8 cellular contexts compared by ENCODE assay signal in genomic region chr10:100373298-100374136, GRCh38. TPM values are rescaled to one million over a fixed set of nuclear protein-coding genes. Genes with fewer than 3 reads are reported as not detected.
A peak's percentile ranks its signal among the peaks of the same experiment; 100 is the strongest.
DNase-seq lines count a peak whose midpoint lies in the region; ATAC-seq, FAIRE-seq and TF ChIP-seq lines count a peak whose summit lies in the region.

No MANE protein-coding gene starts in this region.

- H3K4me2 ChIP-seq in endothelial cell of umbilical vein (ENCODE audit: insufficient read depth, low read length): peak overlapping the region; percentile 92

- CTCF ChIA-PET in endothelial cell of umbilical vein (lab: Charles Lee): interaction anchor here (0.7 to 3.4 kb wide), 12 partner anchors 9 to 162 kb away, joined by 3 to 20 read pairs (median 8); partner anchors contain the start of genes HIF1AN and SCD

- peak overlapping the region; percentile 98 for H3K9ac ChIP-seq in endothelial cell of umbilical vein (replicated peaks; ENCODE audit: extremely low read depth, insufficient read depth, low read length)

- no peaks in the 10 kb centered on the region for H3K27me3 ChIP-seq in endothelial cell of umbilical vein (ENCODE audit: control insufficient read depth in 2 of 2, insufficient read depth in 2 of 2, low read length in 2 of 2)

- intact Hi-C loops in endothelial cell of umbilical vein (cut with micrococcal nuclease): loop anchor here (1.0 to 5.0 kb wide), 6 partner anchors 8 to 539 kb away; partner anchors contain the start of genes ERLIN1, SCD and SLF2

- no peaks in the 10 kb centered on the region for H3K9me1 ChIP-seq in endothelial cell of umbilical vein (replicated peaks; ENCODE audit: control insufficient read depth, extremely low read depth, insufficient read depth, low read length)

- peaks cover 7% of the 10 kb centered on the region for H3K79me2 ChIP-seq in endothelial cell of umbilical vein (ENCODE audit: control insufficient read depth, insufficient read depth, low read length)

- H3K4me1 ChIP-seq in endothelial cell of umbilical vein (ENCODE audit: control insufficient read depth, extremely low read depth, insufficient read depth, low read length) (peaks cover 48% of the 10 kb centered on the region), mesodermal cell (ENCODE audit: control insufficient read depth, insufficient read depth, low read length, poor library complexity, severe bottlenecking) (peaks cover 35% of the 10 kb centered on the region)

- WGBS in mesodermal cell (ENCODE audit: insufficient coverage in 2 of 2), 2 experiments: 0% methylated on average over 37 to 41 of the region's 44 CpGs

- peak; percentile 96 for FAIRE-seq in endothelial cell of umbilical vein (lab: Jason Lieb, UNC)

- H3K27ac ChIP-seq in endothelial cell of umbilical vein (ENCODE audit: insufficient read depth, low read depth, low read length): peak overlapping the region; percentile 98
- peak overlapping the region; percentile 100 for H3K27ac ChIP-seq in mesodermal cell (ENCODE audit: low read depth, low read length, severe bottlenecking)

- H3K9me3 ChIP-seq in endothelial cell of umbilical vein (replicated peaks; ENCODE audit: control insufficient read depth, insufficient read depth, low read length) (no peaks in the 10 kb centered on the region), mesodermal cell (ENCODE audit: control insufficient read depth, low read length) (no peaks in the 10 kb centered on the region)

- H2AFZ ChIP-seq in endothelial cell of umbilical vein (ENCODE audit: low read depth, low read length): peak overlapping the region; percentile 64

- TF ChIP-seq POLR2A in endothelial cell of umbilical vein (IDR thresholded peaks at IDR 0.05; ENCODE audit: low read depth, low read length): peak; percentile 80

- TSS peak; percentile 96 for BruUV-seq in endothelial cell of umbilical vein (replicated peaks; lab: Mats Ljungman, UMichigan)

- TF ChIP-seq CTCF in endothelial cell of umbilical vein (IDR thresholded peaks at IDR 0.05; ENCODE audit: extremely low read depth in 1 of 2, insufficient read depth in 1 of 2, low read depth in 1 of 2, low read length in 2 of 2): no peak

- dilution Hi-C loops in endothelial cell of umbilical vein (cut with MboI; ENCODE audit: extremely low pct_ligation_motif_present, low sequenced_read_pairs): no loop called here

- no peaks in the 10 kb centered on the region for H3K36me3 ChIP-seq in endothelial cell of umbilical vein (ENCODE audit: control insufficient read depth in 2 of 2, extremely low read depth in 1 of 2, insufficient read depth in 2 of 2, low read length in 2 of 2)
- peaks cover 4% of the 10 kb centered on the region for H3K36me3 ChIP-seq in mesodermal cell (ENCODE audit: control insufficient read depth, insufficient read depth, low read length)

- H4K20me1 ChIP-seq in endothelial cell of umbilical vein (replicated peaks; ENCODE audit: control insufficient read depth, extremely low read depth, insufficient read depth, low read length): no peaks in the 10 kb centered on the region

- peak; percentile 92 for ATAC-seq in GM21423 (IDR thresholded peaks at IDR 0.05; ENCODE audit: unreplicated experiment)

- peak; percentile 86 for DNase-seq in D341Med (ENCODE audit: low spot score)
- DNase-seq in HUDEP-2 (lab: John Stamatoyannopoulos, UW; ENCODE audit: unreplicated experiment in 76 of 76): peak; percentile 69 to 98 (median 94)
- peak; percentile 93 for DNase-seq in NOMO-1 treated with dmso at 0.1 percent for 144 hours (lab: John Stamatoyannopoulos, UW; ENCODE audit: unreplicated experiment)
- DNase-seq in activated CD8-positive, alpha-beta memory T cell treated with anti-CD3 and anti-CD28 coated beads, Interleukin-2, amount 50 U/mL, for 24 hours (ENCODE audit: extremely low read depth): peak; percentile 81
- peak; percentile 99 for DNase-seq in endothelial cell of umbilical vein (ENCODE audit: low read depth, low spot score)
- peak; percentile 69 for DNase-seq in stimulated activated CD8-positive, alpha-beta memory T cell treated with anti-CD3 and anti-CD28 coated beads, Interleukin-15, amount 100 ng/mL, for 24 hours (ENCODE audit: low read depth)

- H3K4me3 ChIP-seq in endothelial cell of umbilical vein (replicated peaks in 1 of 3; ENCODE audit: insufficient read depth in 1 of 3, low read depth in 1 of 3, low read length in 3 of 3) (peak overlapping the region; percentile 11 to 83 (median 45)), mesodermal cell (ENCODE audit: extremely low read depth, insufficient read depth, low read length, poor library complexity, severe bottlenecking) (peak overlapping the region; percentile 64)

- POLR2A ChIA-PET in endothelial cell of umbilical vein (lab: Charles Lee): interaction anchor here (0.6 to 1.8 kb wide), 7 partner anchors 25 to 992 kb away, joined by 3 to 20 read pairs (median 5); partner anchors contain the start of gene SCD

TF ChIP-seq in endothelial cell of umbilical vein, 7 proteins besides CTCF, POLR2A, EP300 and RAD21:
- TF ChIP-seq MYC (IDR thresholded peaks at IDR 0.05; ENCODE audit: low read depth, low read length) (no peak), JUN (IDR thresholded peaks at IDR 0.05; ENCODE audit: borderline replicate concordance, insufficient read depth, insufficient read length, low read depth) (peak; percentile 39), EZH2 (IDR thresholded peaks at IDR 0.05; ENCODE audit: borderline replicate concordance, low read depth, low read length, severe bottlenecking) (no peak), POLR2AphosphoS5 (IDR thresholded peaks at IDR 0.05; ENCODE audit: insufficient read depth, low read depth, low read length) (peak; percentile 83), FOS (IDR thresholded peaks at IDR 0.05; ENCODE audit: borderline replicate concordance, insufficient read depth, low read length) (peak; percentile 56), GATA2 (IDR thresholded peaks at IDR 0.05; ENCODE audit: insufficient read depth, insufficient read length, low read depth, low read length) (no peak)
- TF ChIP-seq, protein P1, sequence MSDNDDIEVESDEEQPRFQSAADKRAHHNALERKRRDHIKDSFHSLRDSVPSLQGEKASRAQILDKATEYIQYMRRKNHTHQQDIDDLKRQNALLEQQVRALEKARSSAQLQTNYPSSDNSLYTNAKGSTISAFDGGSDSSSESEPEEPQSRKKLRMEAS (IDR thresholded peaks at IDR 0.05; ENCODE audit: insufficient read depth, insufficient read length): peak; percentile 62

RNA-seq across cellular contexts. Expression of gene SCD, which starts 26.5 kb away (rescaled TPM):
- total RNA-seq in endothelial cell of umbilical vein: 396 and 426 TPM in 2 replicates
- 258 and 266 TPM in 2 replicates for polyA plus RNA-seq in endothelial cell of umbilical vein
- polyA plus RNA-seq in endothelial cell of umbilical vein (2011; cell fraction: cytosol; rRNA removed): 194 and 203 TPM in 2 replicates
- 88.9 and 111 TPM in 2 replicates for polyA plus RNA-seq in endothelial cell of umbilical vein (2011; cell fraction: nucleus; rRNA removed)
- polyA plus RNA-seq in endothelial cell of umbilical vein (2012): 165 and 255 TPM in 2 replicates
- polyA minus RNA-seq in endothelial cell of umbilical vein: 553 and 557 TPM in 2 replicates
- polyA minus RNA-seq in endothelial cell of umbilical vein (2011; cell fraction: cytosol; rRNA and poly(A)+ RNA removed): 299 TPM
- polyA minus RNA-seq in endothelial cell of umbilical vein (2011; cell fraction: nucleus; rRNA and poly(A)+ RNA removed): 81.9 and 115 TPM in 2 replicates
- polyA plus RNA-seq in mesodermal cell (2013, experiment 1 of 2): 627 TPM
- 566 TPM for polyA plus RNA-seq in mesodermal cell (2013, experiment 2 of 2)

RNA-seq across cellular contexts. Expression of gene PKD2L1, which starts 43.5 kb away (rescaled TPM):
- total RNA-seq in endothelial cell of umbilical vein: not detected in 2 replicates
- not detected in 2 replicates for polyA plus RNA-seq in endothelial cell of umbilical vein
- polyA plus RNA-seq in endothelial cell of umbilical vein (2011; cell fraction: cytosol; rRNA removed): not detected in 2 replicates
- not detected in 2 replicates for polyA plus RNA-seq in endothelial cell of umbilical vein (2011; cell fraction: nucleus; rRNA removed)
- not detected in 2 replicates for polyA plus RNA-seq in endothelial cell of umbilical vein (2012)
- not detected in 2 replicates for polyA minus RNA-seq in endothelial cell of umbilical vein
- polyA minus RNA-seq in endothelial cell of umbilical vein (2011; cell fraction: cytosol; rRNA and poly(A)+ RNA removed): not detected
- not detected in 2 replicates for polyA minus RNA-seq in endothelial cell of umbilical vein (2011; cell fraction: nucleus; rRNA and poly(A)+ RNA removed)
- polyA plus RNA-seq in mesodermal cell (2013, experiment 1 of 2): not detected
- not detected for polyA plus RNA-seq in mesodermal cell (2013, experiment 2 of 2)

Comparison
In these comparisons a context has a peak if more than half of its experiments do, and no peak if none do; other contexts are left out.
1. Peak in every context shown above with its lines: DNase-seq, ATAC-seq, H3K4me3 ChIP-seq and H3K27ac ChIP-seq.